In genomic region chr10:58475322-58476277, GRCh38 we compare ENCODE assay signal across 12 cellular contexts. TPM values are rescaled to one million over a fixed set of nuclear protein-coding genes. Genes with fewer than 3 reads are reported as not detected.
DNase-seq lines count a peak whose midpoint lies in the region; ATAC-seq and TF ChIP-seq lines count a peak whose summit lies in the region.
"Had no signal": no experiment of that assay in that cellular context is flagged by ENCODE, and none has a peak within 500 bp of the region (broad histone marks: within the 10 kb centered on the region; RNA-seq: fewer than 3 reads in every experiment).

No MANE protein-coding gene starts in this region.

- no peak overlapping the region for H3K4me3 Mint-ChIP-seq in activated naive CD8-positive, alpha-beta T cell treated with anti-CD3 and anti-CD28 coated beads for 36 hours
- H3K4me3 Mint-ChIP-seq: activated T-cell treated with anti-CD3 and anti-CD28 coated beads, Interleukin-2, amount 50 U/mL, for 24 hours; memory B cell had no signal

- no peak overlapping the region for H3K27ac Mint-ChIP-seq in activated naive CD8-positive, alpha-beta T cell treated with anti-CD3 and anti-CD28 coated beads for 36 hours
- H3K27ac Mint-ChIP-seq: activated T-cell treated with anti-CD3 and anti-CD28 coated beads, Interleukin-2, amount 50 U/mL, for 24 hours; memory B cell had no signal

- H3K4me1 Mint-ChIP-seq in activated naive CD8-positive, alpha-beta T cell treated with anti-CD3 and anti-CD28 coated beads for 36 hours = no peaks in the 10 kb centered on the region
- H3K4me1 Mint-ChIP-seq: memory B cell had no signal

- DNase-seq in Daoy (ENCODE audit: low read depth) (peak; percentile 61), adrenal gland (no peak), Right ventricle myocardium superior (no peak), skeletal muscle cell (ENCODE audit: low read depth) (peak; percentile 75), RPMI8226 (no peak)
- no peak for DNase-seq in activated naive CD8-positive, alpha-beta T cell treated with anti-CD3 and anti-CD28 coated beads for 36 hours
- DNase-seq: activated T-cell treated with anti-CD3 and anti-CD28 coated beads, Interleukin-2, amount 50 U/mL, for 24 hours; H7; NCI-H2171 had no signal

- H3K4me3 ChIP-seq in adrenal gland (peak overlapping the region in 1 of 4 donors; percentile 15), skeletal muscle cell (ENCODE audit: low read depth, low read length) (peak overlapping the region; percentile 39)

- no peaks in the 10 kb centered on the region for H3K27me3 ChIP-seq in adrenal gland

- H3K36me3 ChIP-seq in adrenal gland (replicated peaks in 1 of 2) = no peaks in the 10 kb centered on the region

- 58 to 61% (median 59%) methylated on average over 11 of the region's 11 CpGs for WGBS in adrenal gland, 4 donors

- peaks cover 18% of the 10 kb centered on the region for H3K27me3 Mint-ChIP-seq in activated naive CD8-positive, alpha-beta T cell treated with anti-CD3 and anti-CD28 coated beads for 36 hours

- H3K9me3 Mint-ChIP-seq in activated naive CD8-positive, alpha-beta T cell treated with anti-CD3 and anti-CD28 coated beads for 36 hours = no peaks in the 10 kb centered on the region
- H3K9me3 Mint-ChIP-seq: activated T-cell treated with anti-CD3 and anti-CD28 coated beads, Interleukin-2, amount 50 U/mL, for 24 hours; memory B cell had no signal

- no peak for TF ChIP-seq CTCF in adrenal gland (IDR thresholded peaks at IDR 0.05)

- intact Hi-C loops in adrenal gland (cut with DNase I) = no loop called here
- intact Hi-C loops in Right ventricle myocardium superior (cut with DNase I) = no loop called here

- peak; percentile 70 for ATAC-seq in Right ventricle myocardium superior (ENCODE audit: poor library complexity)
- ATAC-seq in HG03280 (IDR thresholded peaks at IDR 0.05; ENCODE audit: unreplicated experiment) = no peak
- no peak for ATAC-seq in GM21447 (IDR thresholded peaks at IDR 0.05; ENCODE audit: unreplicated experiment)

- no peaks in the 10 kb centered on the region for H3K4me1 ChIP-seq in adrenal gland (replicated peaks in 1 of 2)

- no peaks in the 10 kb centered on the region for H3K36me3 Mint-ChIP-seq in activated naive CD8-positive, alpha-beta T cell treated with anti-CD3 and anti-CD28 coated beads for 36 hours
- H3K36me3 Mint-ChIP-seq: memory B cell had no signal

- peak overlapping the region in 3 of 5 donors; percentile 11 to 54 (median 32) for H3K27ac ChIP-seq in adrenal gland

- H3K9me3 ChIP-seq in adrenal gland (replicated peaks in 1 of 3) = no peaks in the 10 kb centered on the region

- no peak for TF ChIP-seq POLR2A in adrenal gland (IDR thresholded peaks at IDR 0.05)

RNA-seq across cellular contexts. Expression of gene BICC1, which starts 37.1 kb away (rescaled TPM):
- 9.1 and 12.2 TPM in 2 replicates for total RNA-seq in Daoy (2014; rRNA removed; shearing (Covaris generic))
- total RNA-seq in adrenal gland = 10 to 100 TPM in 4 of 8 donors, 1 to 10 TPM in 4; 5.9 to 25.9 (median 11.4) TPM
- polyA plus RNA-seq in adrenal gland = 1 to 10 TPM; 4.5 to 5.9 (median 5.7) TPM
- 6.1 TPM for total RNA-seq in Right ventricle myocardium superior
- total RNA-seq in activated naive CD8-positive, alpha-beta T cell treated with anti-CD3 and anti-CD28 coated beads for 36 hours = under 1 TPM in 1 of 2 experiments, not detected in 1; 0.04 TPM

Comparison
In these comparisons a context has a peak if more than half of its experiments do, and no peak if none do; other contexts are left out.
1. DNase-seq: peak in Daoy (single experiment) and skeletal muscle cell (single experiment); none in adrenal gland (0 of 7), Right ventricle myocardium superior (single experiment), activated naive CD8-positive, alpha-beta T cell treated with anti-CD3 and anti-CD28 coated beads for 36 hours (single experiment) and RPMI8226 (single experiment).